ENCODE assay signal across 8 cellular contexts in the genomic region with DNA sequence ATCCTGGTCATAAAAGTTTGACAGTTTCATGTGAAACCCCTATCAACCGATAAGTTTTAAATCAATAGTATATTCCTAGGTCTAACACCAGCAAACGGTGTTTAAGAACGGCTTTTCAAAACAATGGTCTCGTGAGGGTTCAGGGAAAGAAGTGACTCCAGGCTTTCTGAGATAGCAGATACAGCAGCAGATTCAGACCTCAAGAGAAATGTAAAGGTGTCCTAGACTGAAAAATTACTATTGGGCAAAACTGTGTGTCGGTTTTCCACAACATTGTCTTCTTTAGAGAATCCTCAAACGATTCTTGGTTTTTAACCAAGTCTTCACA. TPM values are rescaled to one million over a fixed set of nuclear protein-coding genes. Genes with fewer than 3 reads are reported as not detected.
DNase-seq lines count a peak whose midpoint lies in the region; ATAC-seq and TF ChIP-seq lines count a peak whose summit lies in the region.

No MANE protein-coding gene starts in this region.

- CTCF ChIA-PET in BJ (lab: Yijun Ruan, JAX): no interaction called here
- CTCF ChIA-PET in IMR-90 (lab: Yijun Ruan, JAX): interaction anchor here (0.6 kb wide), 2 partner anchors 18 to 69 kb away, joined by 3 read pairs; no protein-coding TSS in a partner anchor

- H3K23ac ChIP-seq in IMR-90 (ENCODE audit: low read depth, low read length): peak overlapping the region; percentile 72

- H2AK9ac ChIP-seq in IMR-90 (replicated peaks; ENCODE audit: low read depth, low read length, poor library complexity): no peak overlapping the region

- H3K4me2 ChIP-seq in IMR-90 (ENCODE audit: low read depth, low read length): peak overlapping the region; percentile 99

- no peak for TF ChIP-seq RAD21 in IMR-90 (IDR thresholded peaks at IDR 0.05; ENCODE audit: low read length)

- POLR2A ChIA-PET in BJ (lab: Charles Lee): no interaction called here
- POLR2A ChIA-PET in IMR-90 (lab: Charles Lee; ENCODE audit: unreplicated experiment): no interaction called here

- no peak for ATAC-seq in IMR-90 (ENCODE audit: low read depth)
- ATAC-seq in lung (ENCODE audit: insufficient read depth, low FRiP score): no peak
- no peak for ATAC-seq in GM18517 (IDR thresholded peaks at IDR 0.05; ENCODE audit: unreplicated experiment)
- no peak for ATAC-seq in left lobe of liver
- ATAC-seq in GM21529 (IDR thresholded peaks at IDR 0.05; ENCODE audit: unreplicated experiment): no peak

- H3K4me3 ChIP-seq in BJ (ENCODE audit: low read depth, low read length): peak overlapping the region; percentile 96
- peak overlapping the region; percentile 85 for H3K4me3 ChIP-seq in IMR-90 (ENCODE audit: insufficient read depth, low read depth, low read length)
- no peak overlapping the region for H3K4me3 ChIP-seq in lung

- BruUV-seq in IMR-90 (replicated peaks; lab: Mats Ljungman, UMichigan): TSS peak; percentile 34

- H3K27ac ChIP-seq in IMR-90 (ENCODE audit: insufficient read depth, low read length) (no peak overlapping the region), lung (ENCODE audit: low read depth in 1 of 2, low read length in 1 of 2) (peak overlapping the region; percentile 59 to 99)

- H3K36me3 ChIP-seq in BJ (ENCODE audit: control insufficient read depth, insufficient read depth, low read length): no peaks in the 10 kb centered on the region
- no peaks in the 10 kb centered on the region for H3K36me3 ChIP-seq in IMR-90 (ENCODE audit: control insufficient read depth, insufficient read depth, low read length)
- H3K36me3 ChIP-seq in lung (ENCODE audit: control insufficient read depth in 2 of 2, insufficient read depth in 2 of 2, low read length in 2 of 2): no peaks in the 10 kb centered on the region

- no peak overlapping the region for H2BK15ac ChIP-seq in IMR-90 (ENCODE audit: low read depth, low read length)

- dilution Hi-C loops in IMR-90 (cut with HindIII; ENCODE audit: low sequenced_read_pairs, unreplicated experiment): no loop called here

- H3K4me1 Mint-ChIP-seq in brain: peaks cover 70% of the 10 kb centered on the region

- no peak overlapping the region for H3K18ac ChIP-seq in IMR-90 (ENCODE audit: low read depth, low read length)

- peaks cover 22% of the 10 kb centered on the region for H3K27me3 Mint-ChIP-seq in brain

- no CpG with 5 or more reads among the region's 6 CpGs for WGBS in IMR-90 (ENCODE audit: extremely low coverage in 2 of 2, insufficient read length in 1 of 2), 2 experiments
- 1 to 4% methylated on average over 6 of the region's 6 CpGs for WGBS in lung, 2 donors

- H4K5ac ChIP-seq in IMR-90 (ENCODE audit: low read depth, low read length): no peak overlapping the region; the same call in 1 of the 2 replicates

- DNase-seq in BJ (ENCODE audit: low read depth) (no peak), IMR-90 (peak; percentile 16), lung (ENCODE audit: low spot score) (no peak), left lobe of liver (ENCODE audit: low spot score) (no peak)
- DNase-seq in stimulated activated CD4-positive, alpha-beta T cell treated with anti-CD3 and anti-CD28 coated beads, Interleukin-1b, Interleukin-23, amount 100 ng/mL, for 48 hours: no peak

- H3K4ac ChIP-seq in IMR-90 (ENCODE audit: low read depth, low read length): no peak overlapping the region; the same call in 1 of the 2 replicates

- no peaks in the 10 kb centered on the region for H3K9me3 Mint-ChIP-seq in brain

- H2BK5ac ChIP-seq in IMR-90 (ENCODE audit: low read depth, low read length, poor library complexity, severe bottlenecking): peak overlapping the region; percentile 46

- H3K79me1 ChIP-seq in IMR-90 (ENCODE audit: low read depth in 1 of 2, low read length in 2 of 2): peaks cover 11 to 51% of the 10 kb centered on the region in 2 experiments; a peak in 3 of 4 replicates

- H3K9ac ChIP-seq in IMR-90 (ENCODE audit: low read depth, low read length): peak overlapping the region; percentile 93

- peak overlapping the region; percentile 97 to 99 (median 98) for H3K27ac Mint-ChIP-seq in brain

- peaks cover 59% of the 10 kb centered on the region for H4K20me1 ChIP-seq in IMR-90 (ENCODE audit: insufficient read depth, low read length)

- no peak overlapping the region for H2AFZ ChIP-seq in IMR-90 (replicated peaks; ENCODE audit: low read length, poor library complexity)

- in situ Hi-C loops in IMR-90 (cut with MboI; ENCODE audit: low sequenced_read_pairs): no loop called here

- TF ChIP-seq POLR2A in IMR-90 (IDR thresholded peaks at IDR 0.05; ENCODE audit: low read depth, low read length): no peak

- peak overlapping the region; percentile 93 for H3K14ac ChIP-seq in IMR-90 (replicated peaks; ENCODE audit: low read depth, low read length)

- peak overlapping the region; percentile 95 to 99 (median 97) for H3K4me3 Mint-ChIP-seq in brain

- no peak overlapping the region for H2AK5ac ChIP-seq in IMR-90 (ENCODE audit: low read depth, low read length)

- H4K91ac ChIP-seq in IMR-90 (ENCODE audit: insufficient read depth, low read depth, low read length): no peak overlapping the region

- no peaks in the 10 kb centered on the region for H3K9me3 ChIP-seq in IMR-90 (ENCODE audit: control insufficient read depth, insufficient read depth, low read length)
- no peaks in the 10 kb centered on the region for H3K9me3 ChIP-seq in lung (ENCODE audit: control insufficient read depth in 2 of 2, insufficient read depth in 1 of 2, low read length in 1 of 2)

- no peak overlapping the region for H2BK20ac ChIP-seq in IMR-90 (ENCODE audit: low read depth, low read length)

- peaks cover 6% of the 10 kb centered on the region for H3K4me1 ChIP-seq in IMR-90 (ENCODE audit: control insufficient read depth, insufficient read depth, low read length)
- H3K4me1 ChIP-seq in lung (ENCODE audit: control insufficient read depth in 2 of 2, insufficient read depth in 2 of 2, low read length in 2 of 2): peaks cover 3 to 28% of the 10 kb centered on the region in 2 donors

- H3K27me3 ChIP-seq in BJ (ENCODE audit: control insufficient read depth, insufficient read depth, low read length): no peaks in the 10 kb centered on the region
- no peaks in the 10 kb centered on the region for H3K27me3 ChIP-seq in IMR-90 (ENCODE audit: control insufficient read depth, insufficient read depth, low read length)
- H3K27me3 ChIP-seq in lung (ENCODE audit: control insufficient read depth, insufficient read depth): no peaks in the 10 kb centered on the region

- H3K9me1 ChIP-seq in IMR-90 (ENCODE audit: insufficient read depth, low read length): peaks cover 16% of the 10 kb centered on the region

- TF ChIP-seq CTCF in BJ (IDR thresholded peaks at IDR 0.05; ENCODE audit: insufficient read depth, low read depth, low read length): no peak
- no peak for TF ChIP-seq CTCF in IMR-90 (conservative IDR thresholded peaks at IDR 0.05; ENCODE audit: low read depth, low read length)
- TF ChIP-seq CTCF in brain (conservative IDR thresholded peaks at IDR 0.05): no peak
- no peak for TF ChIP-seq CTCF in lung (IDR thresholded peaks at IDR 0.05; ENCODE audit: control extremely low read depth, extremely low read depth)

- H3K56ac ChIP-seq in IMR-90 (ENCODE audit: extremely low read depth, insufficient read depth, low read length): peak overlapping the region; percentile 85; the same call in 1 of the 2 replicates

- no peak overlapping the region for H2BK120ac ChIP-seq in IMR-90 (ENCODE audit: low read depth, low read length)

- peak overlapping the region in 1 of 2 experiments; percentile 64; a peak in 1 of 4 replicates for H4K8ac ChIP-seq in IMR-90 (ENCODE audit: low read depth in 2 of 2, low read length in 2 of 2)

- H3K36me3 Mint-ChIP-seq in brain: peaks cover 8% of the 10 kb centered on the region

- intact Hi-C loops in IMR-90 (cut with micrococcal nuclease): loop anchor here (5.0 to 10.0 kb wide), 2 partner anchors 135 to 228 kb away; no protein-coding TSS in a partner anchor

TF ChIP-seq in IMR-90, 13 proteins besides CTCF, POLR2A, EP300 and RAD21:
- TF ChIP-seq MXI1 (IDR thresholded peaks at IDR 0.05; ENCODE audit: borderline replicate concordance, low read depth, low read length): no peak
- TF ChIP-seq BHLHE40 (IDR thresholded peaks at IDR 0.05; ENCODE audit: low read depth, low read length): no peak; the same call in 1 of the 2 replicates
- TF ChIP-seq RFX5 (IDR thresholded peaks at IDR 0.05; ENCODE audit: low read depth, low read length): no peak
- no peak for TF ChIP-seq CEBPB (IDR thresholded peaks at IDR 0.05; ENCODE audit: low read depth, low read length)
- TF ChIP-seq RCOR1 (IDR thresholded peaks at IDR 0.05; ENCODE audit: insufficient replicate concordance, low read length): no peak
- TF ChIP-seq, protein P1, sequence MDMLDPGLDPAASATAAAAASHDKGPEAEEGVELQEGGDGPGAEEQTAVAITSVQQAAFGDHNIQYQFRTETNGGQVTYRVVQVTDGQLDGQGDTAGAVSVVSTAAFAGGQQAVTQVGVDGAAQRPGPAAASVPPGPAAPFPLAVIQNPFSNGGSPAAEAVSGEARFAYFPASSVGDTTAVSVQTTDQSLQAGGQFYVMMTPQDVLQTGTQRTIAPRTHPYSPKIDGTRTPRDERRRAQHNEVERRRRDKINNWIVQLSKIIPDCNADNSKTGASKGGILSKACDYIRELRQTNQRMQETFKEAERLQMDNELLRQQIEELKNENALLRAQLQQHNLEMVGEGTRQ (IDR thresholded peaks at IDR 0.05; ENCODE audit: low read depth, low read length): no peak
- TF ChIP-seq, protein P2, sequence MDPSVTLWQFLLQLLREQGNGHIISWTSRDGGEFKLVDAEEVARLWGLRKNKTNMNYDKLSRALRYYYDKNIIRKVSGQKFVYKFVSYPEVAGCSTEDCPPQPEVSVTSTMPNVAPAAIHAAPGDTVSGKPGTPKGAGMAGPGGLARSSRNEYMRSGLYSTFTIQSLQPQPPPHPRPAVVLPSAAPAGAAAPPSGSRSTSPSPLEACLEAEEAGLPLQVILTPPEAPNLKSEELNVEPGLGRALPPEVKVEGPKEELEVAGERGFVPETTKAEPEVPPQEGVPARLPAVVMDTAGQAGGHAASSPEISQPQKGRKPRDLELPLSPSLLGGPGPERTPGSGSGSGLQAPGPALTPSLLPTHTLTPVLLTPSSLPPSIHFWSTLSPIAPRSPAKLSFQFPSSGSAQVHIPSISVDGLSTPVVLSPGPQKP (IDR thresholded peaks at IDR 0.05; ENCODE audit: borderline replicate concordance, low read depth, low read length): no peak

RNA-seq across cellular contexts. Expression of a gene that starts 1.3 kb away (rescaled TPM):
- polyA plus RNA-seq in BJ (2011; rRNA removed) (12.9 and 18.2 TPM in 2 replicates), IMR-90 (2012; rRNA removed) (14.9 and 18.3 TPM in 2 replicates), brain (ENCODE audit: insufficient read depth, low read depth, low replicate concordance) (9.9 TPM), lung (10 to 100 TPM; 10.4 to 14.8 TPM)
- 24.5 and 32.7 TPM in 2 replicates for polyA minus RNA-seq in BJ (2011; rRNA and poly(A)+ RNA removed)
- total RNA-seq in IMR-90 (2012; rRNA removed) (20.1 and 30.3 TPM in 2 replicates), lung (100 to 1,000 TPM in 1 of 2 donors, 10 to 100 TPM in 1; 35.3 to 107 TPM), left lobe of liver (21.5 TPM)
- polyA plus RNA-seq in IMR-90 (2012; cell fraction: cytosol; rRNA removed): 5.0 and 6.7 TPM in 2 replicates
- polyA plus RNA-seq in IMR-90 (2012; cell fraction: nucleus; rRNA removed; ENCODE audit: low replicate concordance): 9.4 and 28.0 TPM in 2 replicates
